8 cellular contexts compared by ENCODE assay signal in genomic region chr5:57174128-57174849, GRCh38. TPM values are rescaled to one million over a fixed set of nuclear protein-coding genes. Genes with fewer than 3 reads are reported as not detected.
DNase-seq lines count a peak whose midpoint lies in the region; ATAC-seq and TF ChIP-seq lines count a peak whose summit lies in the region.

No MANE protein-coding gene starts in this region.

- peaks cover 59% of the 10 kb centered on the region for H3K79me2 ChIP-seq in mammary epithelial cell (ENCODE audit: insufficient read depth, low read length)

- in situ Hi-C loops in mammary epithelial cell (cut with MboI; ENCODE audit: low sequenced_read_pairs in 2 of 2), result no loop called here

- no peaks in the 10 kb centered on the region for H4K20me1 ChIP-seq in mammary epithelial cell (ENCODE audit: insufficient read depth, low read length)

- CTCF ChIA-PET in mammary epithelial cell (lab: Charles Lee; ENCODE audit: low non-redundant PET), result interaction anchor here (0.6 kb wide), 2 partner anchors 974 to 1287 kb away, joined by 3 to 8 read pairs; no protein-coding TSS in a partner anchor

- H3K36me3 ChIP-seq in RWPE2 (ENCODE audit: low read depth), result peaks cover 36% of the 10 kb centered on the region
- no peaks in the 10 kb centered on the region for H3K36me3 ChIP-seq in mammary epithelial cell (ENCODE audit: insufficient read depth, low read length)
- H3K36me3 ChIP-seq in kidney epithelial cell (ENCODE audit: control insufficient read depth, insufficient read depth, low read length), result no peaks in the 10 kb centered on the region

- intact Hi-C loops in mammary epithelial cell (cut with micrococcal nuclease), result loop anchor here (5.0 kb wide), 1 partner anchor 1867 kb away; the partner anchor contains the start of genes DHX29 and MTREX

- H3K9ac ChIP-seq in mammary epithelial cell (ENCODE audit: insufficient read depth, low read length), result peak overlapping the region; percentile 100

- H3K4me1 ChIP-seq in RWPE2 (ENCODE audit: insufficient read depth, poor library complexity, severe bottlenecking) (peaks cover 13% of the 10 kb centered on the region), mammary epithelial cell (ENCODE audit: insufficient read depth, low read length) (peaks cover 28% of the 10 kb centered on the region)

- peak; percentile 45 for DNase-seq in NCI-H2227 (lab: John Stamatoyannopoulos, UW; ENCODE audit: unreplicated experiment)
- DNase-seq in NCI-H2227 treated with DMSO at 0.1 percent for 48 hours (lab: John Stamatoyannopoulos, UW), result no peak
- DNase-seq in RWPE2 (ENCODE audit: low spot score), result peak; percentile 66
- DNase-seq in mammary epithelial cell, result peak; percentile 46
- DNase-seq in kidney epithelial cell (ENCODE audit: low read depth), result no peak
- peak; percentile 18 to 19 for DNase-seq in stimulated activated CD4-positive, alpha-beta T cell treated with anti-CD3 and anti-CD28 coated beads, Interleukin-2, amount 100 ng/mL, for 48 hours
- DNase-seq in GDM1 (lab: John Stamatoyannopoulos, UW), result no peak

- H3K4me2 ChIP-seq in mammary epithelial cell (ENCODE audit: insufficient read depth, low read depth, low read length), result peak overlapping the region; percentile 95

- TF ChIP-seq CTCF in RWPE2 (IDR thresholded peaks at IDR 0.05; ENCODE audit: poor library complexity, severe bottlenecking) (no peak), mammary epithelial cell (conservative IDR thresholded peaks at IDR 0.05 in 1 of 2, IDR thresholded peaks at IDR 0.05 in 1 of 2; ENCODE audit: extremely low read depth in 1 of 2, insufficient read depth in 1 of 2, low read depth in 1 of 2, low read length in 2 of 2) (no peak), kidney epithelial cell (IDR thresholded peaks at IDR 0.05; ENCODE audit: insufficient read depth, low read length, poor library complexity, severe bottlenecking) (no peak)

- peak overlapping the region; percentile 85 for H3K27ac ChIP-seq in RWPE2 (ENCODE audit: poor library complexity, severe bottlenecking)
- peak overlapping the region; percentile 99 for H3K27ac ChIP-seq in mammary epithelial cell (ENCODE audit: insufficient read depth, low read depth, low read length)

- no TSS peak for BruUV-seq in mammary epithelial cell (replicated peaks; lab: Mats Ljungman, UMichigan)

- ATAC-seq in HG02678 (IDR thresholded peaks at IDR 0.05; ENCODE audit: unreplicated experiment) (peak; percentile 0), RWPE2 (ENCODE audit: low read depth) (peak; percentile 4)

- peak overlapping the region; percentile 93 for H3K4me3 ChIP-seq in RWPE2 (ENCODE audit: severe bottlenecking)
- H3K4me3 ChIP-seq in mammary epithelial cell (replicated peaks in 1 of 3; ENCODE audit: insufficient read depth in 1 of 3, low read depth in 2 of 3, low read length in 3 of 3), result peak overlapping the region; percentile 89 to 98 (median 91)
- H3K4me3 ChIP-seq in kidney epithelial cell (ENCODE audit: low read depth, low read length), result peak overlapping the region; percentile 94

- WGBS in mammary epithelial cell (ENCODE audit: low coverage, missing lambda C conversion rate), result 0% methylated on average over 5 of the region's 47 CpGs

- H3K9me3 ChIP-seq in RWPE2 (ENCODE audit: severe bottlenecking), result no peaks in the 10 kb centered on the region
- H3K9me3 ChIP-seq in mammary epithelial cell (replicated peaks; ENCODE audit: insufficient read depth, low read length), result no peaks in the 10 kb centered on the region

- dilution Hi-C loops in mammary epithelial cell (cut with HindIII; ENCODE audit: low sequenced_read_pairs), result no loop called here

- peak overlapping the region; percentile 84 for H2AFZ ChIP-seq in mammary epithelial cell (ENCODE audit: low read depth, low read length)

- H3K27me3 ChIP-seq in RWPE2 (ENCODE audit: insufficient read depth, poor library complexity, severe bottlenecking) (no peaks in the 10 kb centered on the region), mammary epithelial cell (ENCODE audit: insufficient read depth, low read length) (no peaks in the 10 kb centered on the region), kidney epithelial cell (ENCODE audit: control insufficient read depth, insufficient read depth, low read length) (no peaks in the 10 kb centered on the region)

RNA-seq across cellular contexts. Expression of gene GPBP1, which starts 0.4 kb away (rescaled TPM):
- total RNA-seq in mammary epithelial cell (10 to 100 TPM; 39.7 to 55.6 TPM), kidney epithelial cell (45.9 and 50.9 TPM in 2 replicates)
- 18.4 TPM for polyA plus RNA-seq in mammary epithelial cell
- 27.1 TPM for polyA minus RNA-seq in mammary epithelial cell

Comparison
In these comparisons a context has a peak if more than half of its experiments do, and no peak if none do; other contexts are left out.
1. DNase-seq: peak in NCI-H2227 (single experiment), RWPE2 (single experiment), mammary epithelial cell (single experiment) and stimulated activated CD4-positive, alpha-beta T cell treated with anti-CD3 and anti-CD28 coated beads, Interleukin-2, amount 100 ng/mL, for 48 hours (2 of 2); none in NCI-H2227 treated with DMSO at 0.1 percent for 48 hours (single experiment), kidney epithelial cell (single experiment) and GDM1 (single experiment).
2. Peak in every context shown above with its lines, with median percentiles within 50 percentile points of each other: H3K4me3 ChIP-seq.